12 cellular contexts compared by ENCODE assay signal in genomic region chr14:68088463-68088862, GRCh38.
DNase-seq lines count a peak whose midpoint lies in the region; ATAC-seq and TF ChIP-seq lines count a peak whose summit lies in the region.
"Had no signal": no experiment of that assay in that cellular context is flagged by ENCODE, and none has a peak within 500 bp of the region (broad histone marks: within the 10 kb centered on the region; RNA-seq: fewer than 3 reads in every experiment).

No MANE protein-coding gene starts in this region.

- H3K4me2 ChIP-seq in trophoblast cell (ENCODE audit: low read length) = peak overlapping the region; percentile 34

- peaks cover 12% of the 10 kb centered on the region for H3K79me1 ChIP-seq in trophoblast cell (ENCODE audit: low read length)

- H3K4me3 ChIP-seq in ectodermal cell (ENCODE audit: insufficient read depth, low read depth, low read length) = no peak overlapping the region
- no peak overlapping the region for H3K4me3 ChIP-seq in trophoblast cell (ENCODE audit: low read depth, low read length)
- H3K4me3 ChIP-seq: adrenal gland had no signal

- POLR2A ChIA-PET in GM10248 (lab: Yijun Ruan, JAX) = interaction anchor here (0.7 kb wide), 1 partner anchor 28 kb away, joined by 8 read pairs; no protein-coding TSS in a partner anchor

- no peak overlapping the region for H3K4ac ChIP-seq in trophoblast cell (ENCODE audit: low read depth, low read length)

- no peak overlapping the region for H3K9ac ChIP-seq in trophoblast cell (ENCODE audit: low read length)
- H3K9ac ChIP-seq: parathyroid adenoma had no signal

- H3K27ac ChIP-seq in ectodermal cell (ENCODE audit: insufficient read depth, low read depth, low read length, poor library complexity, severe bottlenecking) (peak overlapping the region; percentile 33), trophoblast cell (ENCODE audit: low read depth, low read length) (peak overlapping the region; percentile 82)
- H3K27ac ChIP-seq: adrenal gland, parathyroid adenoma had no signal

- H2AFZ ChIP-seq in trophoblast cell (ENCODE audit: insufficient read depth, low read length, poor library complexity) = no peak overlapping the region
- H2AFZ ChIP-seq: parathyroid adenoma had no signal

- DNase-seq in DMS79 treated with DMSO at 0.1 percent for 48 hours (lab: John Stamatoyannopoulos, UW) = peak; percentile 85
- peak; percentile 87 for DNase-seq in NCI-H2107 treated with DMSO at 0.1 percent for 48 hours (lab: John Stamatoyannopoulos, UW; ENCODE audit: unreplicated experiment)
- no peak for DNase-seq in trophoblast cell
- DNase-seq in GM10248 (ENCODE audit: extremely low spot score) = no peak
- DNase-seq in stimulated activated CD4-positive, alpha-beta T cell treated with anti-CD3 and anti-CD28 coated beads, Interleukin-4, amount 100 ng/mL, for 24 hours = no peak
- no peak for DNase-seq in Right ventricle myocardium superior
- DNase-seq in NCI-H524 treated with DMSO at 0.1 percent for 48 hours (lab: John Stamatoyannopoulos, UW) = no peak
- DNase-seq: activated B cell treated with CpG ODN at 0.5 μM for 24 hours, NCI-H1417 treated with DMSO at 0.1 percent for 48 hours had no signal

- intact Hi-C loops in Right ventricle myocardium superior (cut with DNase I) = no loop called here

- H3K23ac ChIP-seq in trophoblast cell (ENCODE audit: low read length) = no peak overlapping the region

- peak overlapping the region; percentile 48 for H3K14ac ChIP-seq in trophoblast cell (ENCODE audit: low read length)

- no peaks in the 10 kb centered on the region for H3K9me3 ChIP-seq in ectodermal cell (ENCODE audit: control insufficient read depth, low read length)
- no peaks in the 10 kb centered on the region for H3K9me3 ChIP-seq in trophoblast cell (ENCODE audit: insufficient read depth, low read depth, low read length)
- H3K9me3 ChIP-seq: adrenal gland had no signal

- ATAC-seq in Right ventricle myocardium superior (ENCODE audit: poor library complexity) = no peak

- peak overlapping the region; percentile 54 for H2BK12ac ChIP-seq in trophoblast cell (ENCODE audit: low read length)

- H4K91ac ChIP-seq in trophoblast cell (ENCODE audit: low read depth, low read length) = peak overlapping the region; percentile 61

- no peaks in the 10 kb centered on the region for H3K27me3 ChIP-seq in ectodermal cell (ENCODE audit: control insufficient read depth, insufficient read depth, low read length, poor library complexity, severe bottlenecking)
- no peaks in the 10 kb centered on the region for H3K27me3 ChIP-seq in trophoblast cell (ENCODE audit: insufficient read depth, low read length)
- H3K27me3 ChIP-seq: adrenal gland had no signal

- no peak overlapping the region for H2BK5ac ChIP-seq in trophoblast cell (ENCODE audit: low read depth, low read length, poor library complexity)

- CTCF ChIA-PET in GM10248 (lab: Yijun Ruan, JAX) = interaction anchor here (1.0 to 3.6 kb wide), 4 partner anchors 8 to 188 kb away, joined by 3 to 10 read pairs (median 4); no protein-coding TSS in a partner anchor

- no peak overlapping the region for H4K12ac ChIP-seq in trophoblast cell (ENCODE audit: low read depth, low read length)

- WGBS in ectodermal cell, 2 experiments = 87 to 91% methylated on average over 5 of the region's 5 CpGs
- 100% methylated on average over 3 of the region's 5 CpGs for WGBS in trophoblast cell (ENCODE audit: extremely low coverage, insufficient coverage, insufficient read length)

- TF ChIP-seq CTCF in GM10248 (IDR thresholded peaks at IDR 0.05; ENCODE audit: control extremely low read depth, extremely low read depth, low read depth, missing control alignments) = no peak

- no peak overlapping the region for H2AK5ac ChIP-seq in trophoblast cell (ENCODE audit: low read length)

- peaks cover 24% of the 10 kb centered on the region for H3K4me1 ChIP-seq in ectodermal cell (ENCODE audit: control insufficient read depth, insufficient read depth, low read length)
- peaks cover 2 to 5% of the 10 kb centered on the region in 2 experiments for H3K4me1 ChIP-seq in trophoblast cell (ENCODE audit: control insufficient read depth in 1 of 2, insufficient read depth in 2 of 2, low read length in 2 of 2)
- H3K4me1 ChIP-seq: parathyroid adenoma had no signal

- peak overlapping the region; percentile 93 for H2BK120ac ChIP-seq in trophoblast cell (ENCODE audit: insufficient read depth, low read length, poor library complexity)

- no peaks in the 10 kb centered on the region for H3K79me2 ChIP-seq in trophoblast cell (ENCODE audit: control insufficient read depth, insufficient read depth, low read length, poor library complexity)
- H3K79me2 ChIP-seq: parathyroid adenoma had no signal

- H3K36me3 ChIP-seq in ectodermal cell (ENCODE audit: control insufficient read depth, insufficient read depth, low read length) (no peaks in the 10 kb centered on the region), trophoblast cell (ENCODE audit: control insufficient read depth in 1 of 2, insufficient read depth in 2 of 2, low read length in 2 of 2) (no peaks in the 10 kb centered on the region)
- H3K36me3 ChIP-seq: adrenal gland had no signal

- peak overlapping the region; percentile 74 for H4K8ac ChIP-seq in trophoblast cell (ENCODE audit: low read depth, low read length)

- H3K18ac ChIP-seq in trophoblast cell (ENCODE audit: low read length) = peak overlapping the region; percentile 11

Comparison
In these comparisons a context has a peak if more than half of its experiments do, and no peak if none do; other contexts are left out.
1. DNase-seq: peak in DMS79 treated with DMSO at 0.1 percent for 48 hours (single experiment) and NCI-H2107 treated with DMSO at 0.1 percent for 48 hours (single experiment); none in trophoblast cell (0 of 2), GM10248 (single experiment), stimulated activated CD4-positive, alpha-beta T cell treated with anti-CD3 and anti-CD28 coated beads, Interleukin-4, amount 100 ng/mL, for 24 hours (single experiment), Right ventricle myocardium superior (single experiment) and NCI-H524 treated with DMSO at 0.1 percent for 48 hours (single experiment).